10 cellular contexts compared by ENCODE assay signal in the genomic region with DNA sequence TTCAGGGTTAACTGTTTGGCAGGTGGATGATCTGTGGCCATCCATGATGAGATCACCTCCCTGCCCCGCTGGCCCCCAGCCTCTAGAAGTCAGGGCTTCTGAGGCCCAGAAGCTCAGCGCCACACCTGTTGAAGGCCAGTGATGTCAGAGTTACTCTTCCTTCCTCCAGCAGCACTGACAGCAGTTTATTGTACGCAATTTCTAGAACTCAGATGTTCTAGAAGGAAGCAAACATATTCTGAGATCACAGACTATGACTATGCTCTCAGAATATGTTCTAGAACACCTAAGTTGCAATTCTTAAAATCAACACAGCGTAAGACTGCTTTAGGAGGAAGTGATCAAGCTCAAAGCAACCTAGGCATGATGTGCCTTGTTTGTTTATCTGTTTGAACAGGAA.
DNase-seq lines count a peak whose midpoint lies in the region; ATAC-seq, FAIRE-seq and TF ChIP-seq lines count a peak whose summit lies in the region.
"Had no signal": no experiment of that assay in that cellular context is flagged by ENCODE, and none has a peak within 500 bp of the region (broad histone marks: within the 10 kb centered on the region; RNA-seq: fewer than 3 reads in every experiment).

No MANE protein-coding gene starts in this region.

- no peak for TF ChIP-seq CTCF in GM20000 (IDR thresholded peaks at IDR 0.05; ENCODE audit: extremely low read depth, missing control alignments)
- TF ChIP-seq CTCF in H1 (IDR thresholded peaks at IDR 0.05; ENCODE audit: control extremely low read depth in 1 of 3, insufficient read depth in 1 of 3, low read depth in 1 of 3, low read length in 3 of 3): no peak
- no peak for TF ChIP-seq CTCF in gastrocnemius medialis (IDR thresholded peaks at IDR 0.05 in 4 of 5, conservative IDR thresholded peaks at IDR 0.05 in 1 of 5)

- in situ Hi-C loops in gastrocnemius medialis (cut with MboI; ENCODE audit: low sequenced_read_pairs in 4 of 4) (no loop called here), ACHN (cut with HindIII; ENCODE audit: low pct_ligation_motif_present, low pct_unique_long_range_greater_than_20kb, low sequenced_read_pairs) (no loop called here)

- 92% methylated on average over 4 of the region's 4 CpGs; no CpG with 5 or more reads in 1 of the 2 experiments for WGBS in H1 (ENCODE audit: extremely low coverage in 1 of 2, insufficient coverage in 1 of 2, insufficient read length in 1 of 2, insufficient replicate concordance in 2 of 2, low coverage in 1 of 2, low lambda C conversion rate in 2 of 2, missing lambda C conversion rate in 1 of 2), 2 experiments
- WGBS in aorta, 2 donors: 89 to 90% methylated on average over 4 of the region's 4 CpGs

- H4K5ac ChIP-seq in H1 (ENCODE audit: insufficient read length, low read depth, low read length): no peak overlapping the region

- H2AFZ ChIP-seq in H1 (ENCODE audit: low read length): no peak overlapping the region

- H3K79me1 ChIP-seq in H1 (ENCODE audit: low read depth, low read length): no peaks in the 10 kb centered on the region; the same call in 1 of the 2 replicates

- no peak overlapping the region for H3K14ac ChIP-seq in H1 (ENCODE audit: insufficient read length)

- H3K9me3 ChIP-seq in SK-N-MC (ENCODE audit: low read depth, low read length): no peaks in the 10 kb centered on the region
- no peaks in the 10 kb centered on the region for H3K9me3 ChIP-seq in H1 (ENCODE audit: insufficient read depth in 2 of 2, low read depth in 1 of 2, low read length in 1 of 2)
- H3K9me3 ChIP-seq in gastrocnemius medialis: no peaks in the 10 kb centered on the region
- H3K9me3 ChIP-seq in aorta (ENCODE audit: control insufficient read depth, low read length): no peaks in the 10 kb centered on the region
- H3K9me3 ChIP-seq: ovary had no signal

- TF ChIP-seq EP300 in H1 (IDR thresholded peaks at IDR 0.05; ENCODE audit: borderline replicate concordance in 1 of 2, low read depth in 2 of 2, low read length in 2 of 2): no peak

- H3K27me3 ChIP-seq in H1 (replicated peaks in 1 of 4; ENCODE audit: control insufficient read depth in 3 of 4, extremely low read depth in 1 of 4, insufficient read depth in 3 of 4, low read length in 3 of 4): no peaks in the 10 kb centered on the region
- no peaks in the 10 kb centered on the region for H3K27me3 ChIP-seq in gastrocnemius medialis
- H3K27me3 ChIP-seq in aorta (ENCODE audit: control insufficient read depth in 1 of 2, insufficient read depth in 2 of 2, low read length in 1 of 2): no peaks in the 10 kb centered on the region
- H3K27me3 ChIP-seq: ovary had no signal

- FAIRE-seq in H1 (lab: Jason Lieb, UNC): no peak

- no peak overlapping the region for H3K4ac ChIP-seq in H1 (replicated peaks; ENCODE audit: insufficient read length, low read depth, low read length)

- H3K18ac ChIP-seq in H1 (ENCODE audit: extremely low read depth, low read length): no peak overlapping the region

- DNase-seq in GM20000 (ENCODE audit: low spot score) (peak; percentile 10), SK-N-MC (ENCODE audit: low read depth, low spot score) (no peak), H1 (ENCODE audit: low read depth in 1 of 2, low spot score in 2 of 2) (no peak), gastrocnemius medialis (no peak), ACHN (no peak), aorta (no peak)
- DNase-seq: NCI-H2081, ovary had no signal

- TF ChIP-seq RAD21 in H1 (IDR thresholded peaks at IDR 0.05 in 1 of 2, conservative IDR thresholded peaks at IDR 0.05 in 1 of 2; ENCODE audit: low read depth in 2 of 2, low read length in 2 of 2): no peak

- H2BK12ac ChIP-seq in H1 (ENCODE audit: low read depth, low read length): no peak overlapping the region

- H2BK120ac ChIP-seq in H1 (replicated peaks; ENCODE audit: low read depth, low read length): no peak overlapping the region

- TF ChIP-seq POLR2A in H1 (IDR thresholded peaks at IDR 0.05; ENCODE audit: control extremely low read depth in 1 of 2, low read depth in 2 of 2, low read length in 2 of 2): no peak
- TF ChIP-seq POLR2A in gastrocnemius medialis (IDR thresholded peaks at IDR 0.05): no peak

- H3K4me1 ChIP-seq in H1 (replicated peaks in 1 of 4; ENCODE audit: control insufficient read depth in 3 of 4, insufficient read depth in 4 of 4, low read length in 3 of 4) (peaks cover 0 to 4% (median 0%) of the 10 kb centered on the region in 4 experiments; a peak in 2 of 7 replicates), gastrocnemius medialis (peaks cover 90 to 98% of the 10 kb centered on the region in 2 donors), aorta (ENCODE audit: control insufficient read depth in 1 of 2, insufficient read depth in 2 of 2, low read length in 2 of 2) (no peaks in the 10 kb centered on the region)

- CTCF ChIA-PET in H1 (lab: Charles Lee; ENCODE audit: partially characterized antibody): interaction anchor here (0.9 to 2.4 kb wide), 7 partner anchors 8 to 110 kb away, joined by 3 to 11 read pairs (median 7); no protein-coding TSS in a partner anchor

- H4K20me1 ChIP-seq in H1 (replicated peaks in 1 of 2; ENCODE audit: control insufficient read depth in 1 of 2, insufficient read depth in 2 of 2, low read length in 2 of 2): no peaks in the 10 kb centered on the region

- ATAC-seq in gastrocnemius medialis: peak; percentile 13 to 14
- no peak for ATAC-seq in GM21737 (IDR thresholded peaks at IDR 0.05; ENCODE audit: unreplicated experiment)
- ATAC-seq in aorta (ENCODE audit: low FRiP score): no peak
- ATAC-seq in GM18870 (IDR thresholded peaks at IDR 0.05; ENCODE audit: unreplicated experiment): no peak

- H2AK5ac ChIP-seq in H1 (ENCODE audit: low read depth, low read length): no peak overlapping the region

- no peak overlapping the region for H3K56ac ChIP-seq in H1 (replicated peaks; ENCODE audit: insufficient read length, low read depth, low read length)

- H3K27ac ChIP-seq in SK-N-MC (peak overlapping the region; percentile 62; the same call in 1 of the 2 replicates), H1 (ENCODE audit: low read depth, low read length) (no peak overlapping the region), gastrocnemius medialis (peak overlapping the region; percentile 91 to 97 (median 94)), aorta (ENCODE audit: low read depth in 1 of 2, low read length in 2 of 2) (no peak overlapping the region)

- H3K9ac ChIP-seq in SK-N-MC (ENCODE audit: insufficient read length) (no peak overlapping the region), H1 (replicated peaks in 1 of 4; ENCODE audit: extremely low read depth in 1 of 4, low read depth in 3 of 4, low read length in 3 of 4) (no peak overlapping the region)

- H3K36me3 ChIP-seq in SK-N-MC (ENCODE audit: insufficient read depth, low read length) (peaks cover 48% of the 10 kb centered on the region), H1 (ENCODE audit: control insufficient read depth in 2 of 4, insufficient read depth in 4 of 4, low read length in 3 of 4) (no peaks in the 10 kb centered on the region), gastrocnemius medialis (peaks cover 0 to 4% of the 10 kb centered on the region in 2 donors), aorta (ENCODE audit: control insufficient read depth in 1 of 2, insufficient read depth in 2 of 2, low read length in 1 of 2) (no peaks in the 10 kb centered on the region)
- H3K36me3 ChIP-seq: ovary had no signal

- no peak overlapping the region for H4K91ac ChIP-seq in H1 (replicated peaks; ENCODE audit: insufficient read length, low read length)

- no peak overlapping the region for H3K4me2 ChIP-seq in H1 (ENCODE audit: insufficient read depth in 1 of 2, low read depth in 2 of 2, low read length in 2 of 2)

- H3K23me2 ChIP-seq in H1 (ENCODE audit: low read depth, low read length): no peaks in the 10 kb centered on the region

- no peak overlapping the region for H2BK15ac ChIP-seq in H1 (ENCODE audit: low read length)

- H4K8ac ChIP-seq in H1 (ENCODE audit: extremely low read depth, insufficient read depth, low read length): peak overlapping the region; percentile 62; the same call in 1 of the 2 replicates

- H3K23ac ChIP-seq in H1 (ENCODE audit: insufficient read length): no peak overlapping the region

- intact Hi-C loops in gastrocnemius medialis (cut with DNase I; ENCODE audit: low total_unique reads) (no loop called here), aorta (cut with DNase I) (no loop called here)

- no peaks in the 10 kb centered on the region for H3K79me2 ChIP-seq in H1 (ENCODE audit: control insufficient read depth in 1 of 2, insufficient read depth in 2 of 2, low read length in 2 of 2)

- POLR2A ChIA-PET in H1 (lab: Charles Lee; ENCODE audit: partially characterized antibody): interaction anchor here (1.5 kb wide), 1 partner anchor 8 kb away, joined by 4 read pairs; no protein-coding TSS in a partner anchor

- H2BK5ac ChIP-seq in H1 (ENCODE audit: low read depth, low read length): no peak overlapping the region

- H3K4me3 ChIP-seq in SK-N-MC (no peak overlapping the region), H1 (ENCODE audit: extremely low read depth in 1 of 4, insufficient read depth in 2 of 4, low read depth in 3 of 4, low read length in 4 of 4) (no peak overlapping the region), gastrocnemius medialis (peak overlapping the region in 2 of 4 donors; percentile 27 to 28), aorta (ENCODE audit: low read length in 2 of 2) (no peak overlapping the region)
- H3K4me3 ChIP-seq: ovary had no signal

- no peak overlapping the region for H2BK20ac ChIP-seq in H1 (ENCODE audit: low read length)

TF ChIP-seq in H1, 55 proteins besides CTCF, POLR2A, EP300 and RAD21:
- TF ChIP-seq CREB1 (IDR thresholded peaks at IDR 0.05): no peak
- TF ChIP-seq CTBP2 (IDR thresholded peaks at IDR 0.05; ENCODE audit: borderline replicate concordance, insufficient read depth, insufficient read length, low read length): no peak
- no peak for TF ChIP-seq CEBPB (IDR thresholded peaks at IDR 0.05; ENCODE audit: low read depth, low read length)
- no peak for TF ChIP-seq SIN3A (conservative IDR thresholded peaks at IDR 0.05 in 1 of 2, IDR thresholded peaks at IDR 0.05 in 1 of 2; ENCODE audit: low read depth in 1 of 2, low read length in 2 of 2)
- no peak for TF ChIP-seq JUN (IDR thresholded peaks at IDR 0.05; ENCODE audit: low read depth, low read length)
- no peak for TF ChIP-seq SRF (IDR thresholded peaks at IDR 0.05; ENCODE audit: low read depth, low read length)
- no peak for TF ChIP-seq KDM5A (IDR thresholded peaks at IDR 0.05; ENCODE audit: low read length)
- TF ChIP-seq POU5F1 (IDR thresholded peaks at IDR 0.05; ENCODE audit: low read depth, low read length): no peak
- TF ChIP-seq, protein P1, sequence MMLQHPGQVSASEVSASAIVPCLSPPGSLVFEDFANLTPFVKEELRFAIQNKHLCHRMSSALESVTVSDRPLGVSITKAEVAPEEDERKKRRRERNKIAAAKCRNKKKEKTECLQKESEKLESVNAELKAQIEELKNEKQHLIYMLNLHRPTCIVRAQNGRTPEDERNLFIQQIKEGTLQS (IDR thresholded peaks at IDR 0.05; ENCODE audit: insufficient read depth, low read depth, low read length): no peak
- TF ChIP-seq SP1 (IDR thresholded peaks at IDR 0.05; ENCODE audit: low read depth, low read length): no peak
- no peak for TF ChIP-seq ASH2L (IDR thresholded peaks at IDR 0.05; ENCODE audit: low read length)
- TF ChIP-seq SIX5 (IDR thresholded peaks at IDR 0.05; ENCODE audit: low read depth, low read length): no peak
- no peak for TF ChIP-seq RFX5 (IDR thresholded peaks at IDR 0.05; ENCODE audit: borderline replicate concordance, low read depth, low read length)

Comparison
In these comparisons a context has a peak if more than half of its experiments do, and no peak if none do; other contexts are left out.
1. H3K27ac ChIP-seq: peak in SK-N-MC (single experiment) and gastrocnemius medialis (4 of 4); none in H1 (single experiment) and aorta (0 of 2).
2. ATAC-seq: peak in gastrocnemius medialis (2 of 2); none in GM21737 (single experiment), aorta (single experiment) and GM18870 (single experiment).